Comparison of ENCODE assay signal across 14 cellular contexts in the genomic region with DNA sequence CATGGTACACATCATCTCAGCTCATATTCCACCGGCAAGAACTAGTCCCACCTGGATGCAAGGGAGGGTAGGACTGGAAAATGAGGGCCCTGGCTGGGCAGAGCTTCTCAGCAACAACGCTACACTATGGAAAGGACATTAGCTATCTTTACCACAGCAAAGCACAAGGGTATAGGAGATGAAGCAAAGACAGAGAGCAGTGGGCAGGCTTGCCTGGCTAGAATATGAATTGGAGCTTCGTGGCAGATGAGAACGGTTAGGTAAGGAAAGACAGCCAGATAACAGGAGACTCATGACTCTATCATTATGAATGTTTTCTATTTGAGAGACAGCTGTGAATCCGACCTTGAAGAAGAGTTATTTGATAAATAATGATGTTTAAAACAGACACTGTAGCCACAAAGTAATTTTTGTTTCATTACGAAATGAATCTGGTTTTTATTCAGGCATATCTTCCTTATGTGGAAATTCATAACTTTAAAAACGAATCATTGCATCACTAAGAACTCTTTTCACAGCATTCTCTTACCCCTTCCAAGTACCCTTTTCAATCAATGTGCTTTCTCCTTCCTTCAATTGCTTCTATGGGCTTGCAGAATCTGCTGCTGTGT.
"Had no signal": no experiment of that assay in that cellular context is flagged by ENCODE, and none has a peak within 500 bp of the region (broad histone marks: within the 10 kb centered on the region; RNA-seq: fewer than 3 reads in every experiment).

No MANE protein-coding gene starts in this region.

- H3K4me1 ChIP-seq: esophagus muscularis mucosa, parathyroid adenoma, vagina had no signal

- ATAC-seq: stimulated activated memory B cell treated with anti-CD40 and anti-IgM and Interleukin-4, amounts not matched to agents 10 μg/mL and 1 μg/mL and 100 μg/mL, for 72 hours had no signal

- H3K27me3 ChIP-seq: cardiac muscle cell, esophagus muscularis mucosa, heart right ventricle, tibial artery, vagina had no signal

- H2AFZ ChIP-seq: parathyroid adenoma had no signal

- DNase-seq: activated CD4-positive, alpha-beta memory T cell treated with anti-CD3 and anti-CD28 coated beads for 36 hours; activated CD4-positive, alpha-beta T cell treated with anti-CD3 and anti-CD28 coated beads for 1 hour; activated gamma-delta T cell; activated naive CD8-positive, alpha-beta T cell treated with anti-CD3 and anti-CD28 coated beads for 36 hours; activated T-cell treated with anti-CD3 and anti-CD28 coated beads, Interleukin-2, amount 50 U/mL, for 4 hours; aorta; foreskin melanocyte; heart right ventricle; tibial artery had no signal

- H3K9ac ChIP-seq: parathyroid adenoma had no signal

- H3K27ac ChIP-seq: cardiac muscle cell, esophagus muscularis mucosa, heart right ventricle, parathyroid adenoma, tibial artery, vagina had no signal

- H3K9me3 ChIP-seq: esophagus muscularis mucosa, heart right ventricle, tibial artery, vagina had no signal

- H3K4me3 ChIP-seq: cardiac muscle cell, esophagus muscularis mucosa, heart right ventricle, tibial artery, vagina had no signal

- H3K36me3 ChIP-seq: cardiac muscle cell, esophagus muscularis mucosa, heart right ventricle, tibial artery, vagina had no signal
